In genomic region chr3:45224824-45225464, GRCh38 we compare ENCODE assay signal across 8 cellular contexts.
DNase-seq lines count a peak whose midpoint lies in the region; ATAC-seq and TF ChIP-seq lines count a peak whose summit lies in the region.

No MANE protein-coding gene starts in this region.

- H3K27me3 ChIP-seq in GM06990 (replicated peaks; ENCODE audit: control insufficient read depth, insufficient read depth, low read length) (peaks cover 11% of the 10 kb centered on the region), neuron (ENCODE audit: insufficient read depth, low read length) (no peaks in the 10 kb centered on the region)

- H2AFZ ChIP-seq in neuron (ENCODE audit: low read depth, low read length) = peak overlapping the region; percentile 80

- H3K4me3 ChIP-seq in GM06990 (replicated peaks; ENCODE audit: low read depth, low read length) = peak overlapping the region; percentile 43
- H3K4me3 ChIP-seq in neuron (ENCODE audit: low read length) = peak overlapping the region; percentile 68

- peaks cover 24% of the 10 kb centered on the region for H3K4me1 ChIP-seq in neuron (ENCODE audit: insufficient read depth, low read length)

- peaks cover 17% of the 10 kb centered on the region for H3K4me1 Mint-ChIP-seq in activated naive CD4-positive, alpha-beta T cell treated with anti-CD3 and anti-CD28 coated beads, Interleukin-2, amount 50 U/mL, for 24 hours

- ATAC-seq in HG02852 (IDR thresholded peaks at IDR 0.05; ENCODE audit: unreplicated experiment) (peak; percentile 21), GM18870 (IDR thresholded peaks at IDR 0.05; ENCODE audit: unreplicated experiment) (no peak)

- no peaks in the 10 kb centered on the region for H3K9me3 ChIP-seq in neuron (ENCODE audit: low read length)

- no peak overlapping the region for H3K27ac Mint-ChIP-seq in activated naive CD4-positive, alpha-beta T cell treated with anti-CD3 and anti-CD28 coated beads, Interleukin-2, amount 50 U/mL, for 24 hours

- TF ChIP-seq CTCF in GM06990 (IDR thresholded peaks at IDR 0.05; ENCODE audit: insufficient read depth, low read length, poor library complexity, severe bottlenecking) = peak; percentile 42

- H3K27me3 Mint-ChIP-seq in activated naive CD4-positive, alpha-beta T cell treated with anti-CD3 and anti-CD28 coated beads, Interleukin-2, amount 50 U/mL, for 24 hours = peaks cover 51% of the 10 kb centered on the region

- H3K36me3 ChIP-seq in GM06990 (ENCODE audit: control insufficient read depth, insufficient read depth, low read length) (no peaks in the 10 kb centered on the region), neuron (ENCODE audit: insufficient read depth, low read length) (no peaks in the 10 kb centered on the region)

- H3K36me3 Mint-ChIP-seq in activated naive CD4-positive, alpha-beta T cell treated with anti-CD3 and anti-CD28 coated beads, Interleukin-2, amount 50 U/mL, for 24 hours = no peaks in the 10 kb centered on the region

- H3K9me3 Mint-ChIP-seq in activated naive CD4-positive, alpha-beta T cell treated with anti-CD3 and anti-CD28 coated beads, Interleukin-2, amount 50 U/mL, for 24 hours = no peaks in the 10 kb centered on the region

- DNase-seq in 8988T (peak; percentile 94), GM06990 (ENCODE audit: extremely low read depth, insufficient read length) (peak; percentile 26), NCI-H748 treated with DMSO at 0.1 percent for 48 hours (lab: John Stamatoyannopoulos, UW) (peak; percentile 18), glomerular visceral epithelial cell (ENCODE audit: extremely low spot score) (peak; percentile 73)

- peak overlapping the region; percentile 89 for H3K4me3 Mint-ChIP-seq in activated naive CD4-positive, alpha-beta T cell treated with anti-CD3 and anti-CD28 coated beads, Interleukin-2, amount 50 U/mL, for 24 hours

Comparison
In these comparisons a context has a peak if more than half of its experiments do, and no peak if none do; other contexts are left out.
1. DNase-seq: peak in every context shown above with its lines; median percentile 94 in 8988T; 73 in glomerular visceral epithelial cell; 26 in GM06990; 18 in NCI-H748 treated with DMSO at 0.1 percent for 48 hours.